Comparison of ENCODE assay signal across 8 cellular contexts in genomic region chr3:111859061-111859973, GRCh38. TPM values are rescaled to one million over a fixed set of nuclear protein-coding genes. Genes with fewer than 3 reads are reported as not detected.
A peak's percentile ranks its signal among the peaks of the same experiment; 100 is the strongest.
DNase-seq lines count a peak whose midpoint lies in the region; FAIRE-seq and TF ChIP-seq lines count a peak whose summit lies in the region.

PHLDB2 (plus strand) TSS chr3:111859265; CDS start chr3:111884078, 24,813 bp downstream.

- peak; percentile 61 for DNase-seq in A172 (ENCODE audit: low spot score)
- peak; percentile 18 for DNase-seq in GM19239 (ENCODE audit: insufficient read length, low spot score)
- DNase-seq in NAMALWA (ENCODE audit: low spot score): peak; percentile 78
- peak; percentile 88 for DNase-seq in WERI-Rb-1
- DNase-seq in T47D (ENCODE audit: low read depth in 1 of 2, low spot score in 1 of 2): peak; percentile 45 to 74
- peak; percentile 88 for DNase-seq in iris pigment epithelial cell (ENCODE audit: low read depth)
- DNase-seq in stimulated activated CD4-positive, alpha-beta T cell treated with anti-CD3 and anti-CD28 coated beads, Interleukin-15, amount 100 ng/mL, for 24 hours: peak; percentile 65
- DNase-seq in GDM1 (lab: John Stamatoyannopoulos, UW): no peak

- H3K36me3 ChIP-seq in WERI-Rb-1: no peaks in the 10 kb centered on the region

- H3K9me3 ChIP-seq in WERI-Rb-1 (ENCODE audit: severe bottlenecking): no peaks in the 10 kb centered on the region

- in situ Hi-C loops in T47D (cut with HindIII; ENCODE audit: low pct_unique_long_range_greater_than_20kb, low sequenced_read_pairs): no loop called here

- peak; percentile 26 for TF ChIP-seq CTCF in WERI-Rb-1 (IDR thresholded peaks at IDR 0.05; ENCODE audit: low read depth, low read length)

- H3K4me3 ChIP-seq in WERI-Rb-1 (ENCODE audit: low read depth, low read length): peak within 1 kb of the TSS; percentile 85

- H3K27ac ChIP-seq in WERI-Rb-1: peak within 1 kb of the TSS; percentile 71

- no peak for FAIRE-seq in GM19239 (lab: Jason Lieb, UNC)

- no peaks in the 10 kb centered on the region for H3K27me3 ChIP-seq in WERI-Rb-1 (ENCODE audit: insufficient read depth, low read depth, severe bottlenecking)

RNA-seq across cellular contexts. Expression of gene PHLDB2, which starts in this region (rescaled TPM):
- 99.5 and 115 TPM in 2 replicates for total RNA-seq in A172 (2014; rRNA removed; shearing (Covaris generic))
